1 cellular context compared by ENCODE assay signal in the genomic region with DNA sequence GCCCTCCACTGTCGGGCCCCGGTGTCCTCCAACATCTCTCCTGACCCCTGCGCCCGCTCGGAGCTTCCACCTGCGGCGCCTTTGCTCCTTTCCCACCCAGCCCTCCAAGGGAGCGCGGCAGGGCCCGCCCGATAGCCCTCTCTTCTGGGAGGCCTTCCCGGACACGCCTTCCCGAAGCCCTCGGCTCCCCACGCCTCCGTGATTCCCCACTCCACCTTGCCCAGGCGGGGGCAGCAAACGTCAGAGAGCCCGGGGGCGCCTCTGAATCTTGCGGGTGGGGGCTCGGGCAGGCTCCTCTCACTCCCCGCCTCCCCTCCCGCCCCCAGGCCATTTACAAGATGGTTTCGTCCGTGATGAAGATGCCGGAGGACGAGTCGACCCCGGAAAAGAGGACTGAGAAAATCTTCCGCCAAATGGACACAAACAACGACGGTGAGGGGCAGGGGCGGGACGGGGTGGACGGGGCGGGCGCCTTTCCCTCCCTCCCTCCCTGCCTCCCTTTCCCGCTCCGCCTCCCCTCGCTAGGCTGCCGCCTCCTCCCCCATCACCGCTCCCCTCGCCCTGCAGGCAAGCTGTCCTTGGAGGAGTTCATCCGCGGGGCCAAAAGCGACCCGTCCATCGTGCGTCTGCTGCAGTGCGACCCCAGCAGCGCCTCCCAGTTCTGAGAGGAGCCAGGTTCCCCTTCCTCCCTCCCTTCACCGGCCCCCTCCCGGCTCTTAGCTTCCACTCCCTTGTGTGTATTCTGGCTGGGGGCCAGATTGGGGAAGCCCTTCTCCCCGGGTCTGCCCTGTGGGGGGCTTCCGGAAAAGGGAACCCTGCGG.
TF ChIP-seq lines count a peak whose summit lies in the region.

No MANE protein-coding gene starts in this region.

TF ChIP-seq in HEK293, 187 proteins besides CTCF, POLR2A, EP300 and RAD21 (continued from another document and continues in another):
- TF ChIP-seq OSR2 (tag by site-specific recombination; IDR thresholded peaks at IDR 0.05) (no peak), ZNF223 (tag by site-specific recombination; IDR thresholded peaks at IDR 0.05) (no peak), ZNF561 (tag by site-specific recombination; IDR thresholded peaks at IDR 0.05; ENCODE audit: borderline replicate concordance) (no peak), SALL2 (tag by site-specific recombination; IDR thresholded peaks at IDR 0.05; ENCODE audit: borderline replicate concordance) (no peak), HOXA7 (CRISPR knock-in tag; IDR thresholded peaks at IDR 0.05; ENCODE audit: borderline replicate concordance) (no peak), ZNF366 (tag by site-specific recombination; conservative IDR thresholded peaks at IDR 0.05) (no peak), MYNN (tag by site-specific recombination; IDR thresholded peaks at IDR 0.05; ENCODE audit: borderline replicate concordance) (no peak), ZNF112 (tag by site-specific recombination; IDR thresholded peaks at IDR 0.05) (no peak), MEIS1 (CRISPR knock-in tag; IDR thresholded peaks at IDR 0.05; ENCODE audit: borderline replicate concordance) (no peak), ZNF292 (tag by site-specific recombination; IDR thresholded peaks at IDR 0.05; ENCODE audit: borderline replicate concordance, low read depth) (no peak), ZNF37A (tag by site-specific recombination; IDR thresholded peaks at IDR 0.05) (no peak), ZNF677 (tag by site-specific recombination; IDR thresholded peaks at IDR 0.05) (no peak), ZNF202 (tag by site-specific recombination; IDR thresholded peaks at IDR 0.05; ENCODE audit: borderline replicate concordance) (no peak), SP7 (tag by site-specific recombination; IDR thresholded peaks at IDR 0.05) (peak; percentile 34; the same call in 1 of the 2 replicates), ZNF548 (tag by site-specific recombination; IDR thresholded peaks at IDR 0.05) (no peak), SP3 (tag by site-specific recombination; IDR thresholded peaks at IDR 0.05) (peak; percentile 73), ZFP3 (tag by site-specific recombination; IDR thresholded peaks at IDR 0.05; ENCODE audit: low read depth) (no peak), SP2 (tag by site-specific recombination; IDR thresholded peaks at IDR 0.05) (peak; percentile 50), MZF1 (tag by site-specific recombination; IDR thresholded peaks at IDR 0.05; ENCODE audit: borderline replicate concordance) (no peak), SCRT1 (tag by site-specific recombination; IDR thresholded peaks at IDR 0.05; ENCODE audit: borderline replicate concordance) (no peak), ZNF48 (tag by site-specific recombination; IDR thresholded peaks at IDR 0.05) (no peak), ZIC2 (tag by site-specific recombination; IDR thresholded peaks at IDR 0.05) (peak; percentile 64), ZNF510 (tag by site-specific recombination; IDR thresholded peaks at IDR 0.05; ENCODE audit: insufficient replicate concordance) (no peak), ZNF140 (tag by site-specific recombination; IDR thresholded peaks at IDR 0.05) (no peak), ZNF248 (tag by site-specific recombination; IDR thresholded peaks at IDR 0.05) (no peak), ZNF473 (tag by site-specific recombination; IDR thresholded peaks at IDR 0.05) (no peak), ZNF658 (tag by site-specific recombination; IDR thresholded peaks at IDR 0.05) (no peak), TRIM28 (IDR thresholded peaks at IDR 0.05; ENCODE audit: borderline replicate concordance, low read length) (no peak)
- TF ChIP-seq, protein P1, sequence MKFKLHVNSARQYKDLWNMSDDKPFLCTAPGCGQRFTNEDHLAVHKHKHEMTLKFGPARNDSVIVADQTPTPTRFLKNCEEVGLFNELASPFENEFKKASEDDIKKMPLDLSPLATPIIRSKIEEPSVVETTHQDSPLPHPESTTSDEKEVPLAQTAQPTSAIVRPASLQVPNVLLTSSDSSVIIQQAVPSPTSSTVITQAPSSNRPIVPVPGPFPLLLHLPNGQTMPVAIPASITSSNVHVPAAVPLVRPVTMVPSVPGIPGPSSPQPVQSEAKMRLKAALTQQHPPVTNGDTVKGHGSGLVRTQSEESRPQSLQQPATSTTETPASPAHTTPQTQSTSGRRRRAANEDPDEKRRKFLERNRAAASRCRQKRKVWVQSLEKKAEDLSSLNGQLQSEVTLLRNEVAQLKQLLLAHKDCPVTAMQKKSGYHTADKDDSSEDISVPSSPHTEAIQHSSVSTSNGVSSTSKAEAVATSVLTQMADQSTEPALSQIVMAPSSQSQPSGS (tag by site-specific recombination; IDR thresholded peaks at IDR 0.05; ENCODE audit: low read depth): no peak
- TF ChIP-seq, protein P2, sequence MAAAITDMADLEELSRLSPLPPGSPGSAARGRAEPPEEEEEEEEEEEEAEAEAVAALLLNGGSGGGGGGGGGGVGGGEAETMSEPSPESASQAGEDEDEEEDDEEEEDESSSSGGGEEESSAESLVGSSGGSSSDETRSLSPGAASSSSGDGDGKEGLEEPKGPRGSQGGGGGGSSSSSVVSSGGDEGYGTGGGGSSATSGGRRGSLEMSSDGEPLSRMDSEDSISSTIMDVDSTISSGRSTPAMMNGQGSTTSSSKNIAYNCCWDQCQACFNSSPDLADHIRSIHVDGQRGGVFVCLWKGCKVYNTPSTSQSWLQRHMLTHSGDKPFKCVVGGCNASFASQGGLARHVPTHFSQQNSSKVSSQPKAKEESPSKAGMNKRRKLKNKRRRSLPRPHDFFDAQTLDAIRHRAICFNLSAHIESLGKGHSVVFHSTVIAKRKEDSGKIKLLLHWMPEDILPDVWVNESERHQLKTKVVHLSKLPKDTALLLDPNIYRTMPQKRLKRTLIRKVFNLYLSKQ (tag by site-specific recombination; IDR thresholded peaks at IDR 0.05; ENCODE audit: borderline replicate concordance): no peak
- TF ChIP-seq, protein P3, sequence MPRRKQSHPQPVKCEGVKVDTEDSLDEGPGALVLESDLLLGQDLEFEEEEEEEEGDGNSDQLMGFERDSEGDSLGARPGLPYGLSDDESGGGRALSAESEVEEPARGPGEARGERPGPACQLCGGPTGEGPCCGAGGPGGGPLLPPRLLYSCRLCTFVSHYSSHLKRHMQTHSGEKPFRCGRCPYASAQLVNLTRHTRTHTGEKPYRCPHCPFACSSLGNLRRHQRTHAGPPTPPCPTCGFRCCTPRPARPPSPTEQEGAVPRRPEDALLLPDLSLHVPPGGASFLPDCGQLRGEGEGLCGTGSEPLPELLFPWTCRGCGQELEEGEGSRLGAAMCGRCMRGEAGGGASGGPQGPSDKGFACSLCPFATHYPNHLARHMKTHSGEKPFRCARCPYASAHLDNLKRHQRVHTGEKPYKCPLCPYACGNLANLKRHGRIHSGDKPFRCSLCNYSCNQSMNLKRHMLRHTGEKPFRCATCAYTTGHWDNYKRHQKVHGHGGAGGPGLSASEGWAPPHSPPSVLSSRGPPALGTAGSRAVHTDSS (tag by site-specific recombination; IDR thresholded peaks at IDR 0.05): no peak
- TF ChIP-seq, protein P4, sequence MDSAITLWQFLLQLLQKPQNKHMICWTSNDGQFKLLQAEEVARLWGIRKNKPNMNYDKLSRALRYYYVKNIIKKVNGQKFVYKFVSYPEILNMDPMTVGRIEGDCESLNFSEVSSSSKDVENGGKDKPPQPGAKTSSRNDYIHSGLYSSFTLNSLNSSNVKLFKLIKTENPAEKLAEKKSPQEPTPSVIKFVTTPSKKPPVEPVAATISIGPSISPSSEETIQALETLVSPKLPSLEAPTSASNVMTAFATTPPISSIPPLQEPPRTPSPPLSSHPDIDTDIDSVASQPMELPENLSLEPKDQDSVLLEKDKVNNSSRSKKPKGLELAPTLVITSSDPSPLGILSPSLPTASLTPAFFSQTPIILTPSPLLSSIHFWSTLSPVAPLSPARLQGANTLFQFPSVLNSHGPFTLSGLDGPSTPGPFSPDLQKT (IDR thresholded peaks at IDR 0.05; ENCODE audit: borderline replicate concordance, low read depth, low read length): no peak
- TF ChIP-seq, protein P5, sequence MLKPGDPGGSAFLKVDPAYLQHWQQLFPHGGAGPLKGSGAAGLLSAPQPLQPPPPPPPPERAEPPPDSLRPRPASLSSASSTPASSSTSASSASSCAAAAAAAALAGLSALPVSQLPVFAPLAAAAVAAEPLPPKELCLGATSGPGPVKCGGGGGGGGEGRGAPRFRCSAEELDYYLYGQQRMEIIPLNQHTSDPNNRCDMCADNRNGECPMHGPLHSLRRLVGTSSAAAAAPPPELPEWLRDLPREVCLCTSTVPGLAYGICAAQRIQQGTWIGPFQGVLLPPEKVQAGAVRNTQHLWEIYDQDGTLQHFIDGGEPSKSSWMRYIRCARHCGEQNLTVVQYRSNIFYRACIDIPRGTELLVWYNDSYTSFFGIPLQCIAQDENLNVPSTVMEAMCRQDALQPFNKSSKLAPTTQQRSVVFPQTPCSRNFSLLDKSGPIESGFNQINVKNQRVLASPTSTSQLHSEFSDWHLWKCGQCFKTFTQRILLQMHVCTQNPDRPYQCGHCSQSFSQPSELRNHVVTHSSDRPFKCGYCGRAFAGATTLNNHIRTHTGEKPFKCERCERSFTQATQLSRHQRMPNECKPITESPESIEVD (tag by site-specific recombination; IDR thresholded peaks at IDR 0.05): no peak
- TF ChIP-seq, protein P6, sequence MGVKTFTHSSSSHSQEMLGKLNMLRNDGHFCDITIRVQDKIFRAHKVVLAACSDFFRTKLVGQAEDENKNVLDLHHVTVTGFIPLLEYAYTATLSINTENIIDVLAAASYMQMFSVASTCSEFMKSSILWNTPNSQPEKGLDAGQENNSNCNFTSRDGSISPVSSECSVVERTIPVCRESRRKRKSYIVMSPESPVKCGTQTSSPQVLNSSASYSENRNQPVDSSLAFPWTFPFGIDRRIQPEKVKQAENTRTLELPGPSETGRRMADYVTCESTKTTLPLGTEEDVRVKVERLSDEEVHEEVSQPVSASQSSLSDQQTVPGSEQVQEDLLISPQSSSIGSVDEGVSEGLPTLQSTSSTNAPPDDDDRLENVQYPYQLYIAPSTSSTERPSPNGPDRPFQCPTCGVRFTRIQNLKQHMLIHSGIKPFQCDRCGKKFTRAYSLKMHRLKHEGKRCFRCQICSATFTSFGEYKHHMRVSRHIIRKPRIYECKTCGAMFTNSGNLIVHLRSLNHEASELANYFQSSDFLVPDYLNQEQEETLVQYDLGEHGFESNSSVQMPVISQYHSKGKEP (tag by site-specific recombination; IDR thresholded peaks at IDR 0.05): no peak
- TF ChIP-seq, protein P7, sequence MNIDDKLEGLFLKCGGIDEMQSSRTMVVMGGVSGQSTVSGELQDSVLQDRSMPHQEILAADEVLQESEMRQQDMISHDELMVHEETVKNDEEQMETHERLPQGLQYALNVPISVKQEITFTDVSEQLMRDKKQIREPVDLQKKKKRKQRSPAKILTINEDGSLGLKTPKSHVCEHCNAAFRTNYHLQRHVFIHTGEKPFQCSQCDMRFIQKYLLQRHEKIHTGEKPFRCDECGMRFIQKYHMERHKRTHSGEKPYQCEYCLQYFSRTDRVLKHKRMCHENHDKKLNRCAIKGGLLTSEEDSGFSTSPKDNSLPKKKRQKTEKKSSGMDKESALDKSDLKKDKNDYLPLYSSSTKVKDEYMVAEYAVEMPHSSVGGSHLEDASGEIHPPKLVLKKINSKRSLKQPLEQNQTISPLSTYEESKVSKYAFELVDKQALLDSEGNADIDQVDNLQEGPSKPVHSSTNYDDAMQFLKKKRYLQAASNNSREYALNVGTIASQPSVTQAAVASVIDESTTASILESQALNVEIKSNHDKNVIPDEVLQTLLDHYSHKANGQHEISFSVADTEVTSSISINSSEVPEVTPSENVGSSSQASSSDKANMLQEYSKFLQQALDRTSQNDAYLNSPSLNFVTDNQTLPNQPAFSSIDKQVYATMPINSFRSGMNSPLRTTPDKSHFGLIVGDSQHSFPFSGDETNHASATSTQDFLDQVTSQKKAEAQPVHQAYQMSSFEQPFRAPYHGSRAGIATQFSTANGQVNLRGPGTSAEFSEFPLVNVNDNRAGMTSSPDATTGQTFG (tag by site-specific recombination; IDR thresholded peaks at IDR 0.05; ENCODE audit: borderline replicate concordance): no peak
- TF ChIP-seq, protein P8, sequence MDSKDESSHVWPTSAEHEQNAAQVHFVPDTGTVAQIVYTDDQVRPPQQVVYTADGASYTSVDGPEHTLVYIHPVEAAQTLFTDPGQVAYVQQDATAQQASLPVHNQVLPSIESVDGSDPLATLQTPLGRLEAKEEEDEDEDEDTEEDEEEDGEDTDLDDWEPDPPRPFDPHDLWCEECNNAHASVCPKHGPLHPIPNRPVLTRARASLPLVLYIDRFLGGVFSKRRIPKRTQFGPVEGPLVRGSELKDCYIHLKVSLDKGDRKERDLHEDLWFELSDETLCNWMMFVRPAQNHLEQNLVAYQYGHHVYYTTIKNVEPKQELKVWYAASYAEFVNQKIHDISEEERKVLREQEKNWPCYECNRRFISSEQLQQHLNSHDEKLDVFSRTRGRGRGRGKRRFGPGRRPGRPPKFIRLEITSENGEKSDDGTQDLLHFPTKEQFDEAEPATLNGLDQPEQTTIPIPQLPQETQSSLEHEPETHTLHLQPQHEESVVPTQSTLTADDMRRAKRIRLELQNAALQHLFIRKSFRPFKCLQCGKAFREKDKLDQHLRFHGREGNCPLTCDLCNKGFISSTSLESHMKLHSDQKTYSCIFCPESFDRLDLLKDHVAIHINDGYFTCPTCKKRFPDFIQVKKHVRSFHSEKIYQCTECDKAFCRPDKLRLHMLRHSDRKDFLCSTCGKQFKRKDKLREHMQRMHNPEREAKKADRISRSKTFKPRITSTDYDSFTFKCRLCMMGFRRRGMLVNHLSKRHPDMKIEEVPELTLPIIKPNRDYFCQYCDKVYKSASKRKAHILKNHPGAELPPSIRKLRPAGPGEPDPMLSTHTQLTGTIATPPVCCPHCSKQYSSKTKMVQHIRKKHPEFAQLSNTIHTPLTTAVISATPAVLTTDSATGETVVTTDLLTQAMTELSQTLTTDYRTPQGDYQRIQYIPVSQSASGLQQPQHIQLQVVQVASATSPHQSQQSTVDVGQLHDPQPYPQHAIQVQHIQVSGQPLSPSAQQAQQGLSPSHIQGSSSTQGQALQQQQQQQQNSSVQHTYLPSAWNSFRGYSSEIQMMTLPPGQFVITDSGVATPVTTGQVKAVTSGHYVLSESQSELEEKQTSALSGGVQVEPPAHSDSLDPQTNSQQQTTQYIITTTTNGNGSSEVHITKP (tag by site-specific recombination; IDR thresholded peaks at IDR 0.05): peak; percentile 91
- TF ChIP-seq, protein P9, sequence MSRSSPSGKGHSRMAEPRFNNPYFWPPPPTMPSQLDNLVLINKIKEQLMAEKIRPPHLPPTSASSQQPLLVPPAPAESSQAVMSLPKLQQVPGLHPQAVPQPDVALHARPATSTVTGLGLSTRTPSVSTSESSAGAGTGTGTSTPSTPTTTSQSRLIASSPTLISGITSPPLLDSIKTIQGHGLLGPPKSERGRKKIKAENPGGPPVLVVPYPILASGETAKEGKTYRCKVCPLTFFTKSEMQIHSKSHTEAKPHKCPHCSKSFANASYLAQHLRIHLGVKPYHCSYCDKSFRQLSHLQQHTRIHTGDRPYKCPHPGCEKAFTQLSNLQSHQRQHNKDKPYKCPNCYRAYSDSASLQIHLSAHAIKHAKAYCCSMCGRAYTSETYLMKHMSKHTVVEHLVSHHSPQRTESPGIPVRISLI (tag by site-specific recombination; IDR thresholded peaks at IDR 0.05): no peak
- TF ChIP-seq, protein P10, sequence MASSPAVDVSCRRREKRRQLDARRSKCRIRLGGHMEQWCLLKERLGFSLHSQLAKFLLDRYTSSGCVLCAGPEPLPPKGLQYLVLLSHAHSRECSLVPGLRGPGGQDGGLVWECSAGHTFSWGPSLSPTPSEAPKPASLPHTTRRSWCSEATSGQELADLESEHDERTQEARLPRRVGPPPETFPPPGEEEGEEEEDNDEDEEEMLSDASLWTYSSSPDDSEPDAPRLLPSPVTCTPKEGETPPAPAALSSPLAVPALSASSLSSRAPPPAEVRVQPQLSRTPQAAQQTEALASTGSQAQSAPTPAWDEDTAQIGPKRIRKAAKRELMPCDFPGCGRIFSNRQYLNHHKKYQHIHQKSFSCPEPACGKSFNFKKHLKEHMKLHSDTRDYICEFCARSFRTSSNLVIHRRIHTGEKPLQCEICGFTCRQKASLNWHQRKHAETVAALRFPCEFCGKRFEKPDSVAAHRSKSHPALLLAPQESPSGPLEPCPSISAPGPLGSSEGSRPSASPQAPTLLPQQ (tag by site-specific recombination; IDR thresholded peaks at IDR 0.05): 0 out of 2 replicates have a peak, but pooled peaks have one; percentile 39
